In the genomic region with DNA sequence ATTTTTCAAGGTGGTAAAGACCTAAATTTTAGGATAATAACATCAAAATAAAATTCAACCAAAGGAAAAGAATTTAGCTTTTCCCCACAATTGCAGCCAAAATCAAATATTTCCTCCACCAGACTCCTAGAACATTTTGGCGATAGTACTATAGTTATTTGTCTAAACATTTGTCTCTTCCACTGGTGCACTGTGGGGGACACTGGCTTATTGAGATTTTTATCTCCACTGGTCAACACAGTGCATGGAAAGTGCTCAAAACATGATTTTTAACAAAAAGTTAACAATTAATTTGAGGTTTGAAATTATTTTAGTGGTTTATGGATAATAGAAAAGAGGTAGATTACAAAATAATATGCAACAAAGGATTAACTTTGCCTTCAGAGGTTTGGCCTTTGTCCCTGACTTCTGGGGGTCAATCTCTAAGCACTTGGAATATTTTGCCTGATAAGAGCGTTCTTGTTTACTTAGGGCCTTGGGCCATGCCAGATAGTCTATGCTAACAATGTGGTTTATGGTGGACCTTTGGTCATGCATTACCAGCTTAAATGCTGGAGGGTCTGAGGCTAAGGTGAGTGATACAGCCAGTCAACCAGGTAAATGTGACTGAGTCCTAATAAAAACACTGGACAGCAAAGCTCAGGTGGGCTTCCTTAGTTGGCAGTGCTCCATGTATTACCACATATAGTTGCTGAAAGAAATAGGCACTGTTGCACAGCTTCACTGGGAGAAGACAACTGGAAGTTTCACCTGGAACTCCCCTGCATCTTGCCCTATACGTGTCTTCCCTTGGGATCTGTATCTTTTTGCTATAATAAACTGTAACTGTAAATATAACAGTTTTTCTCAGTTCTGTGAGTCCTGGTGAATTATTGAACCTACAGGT, we compare ENCODE assay signal across 1 cellular context.
TF ChIP-seq lines count a peak whose summit lies in the region.

No MANE protein-coding gene starts in this region.

TF ChIP-seq in HepG2, 621 proteins besides CTCF, POLR2A, EP300 and RAD21 (continued from another document and continues in another):
- TF ChIP-seq NFIB (CRISPR knock-in tag; IDR thresholded peaks at IDR 0.05; ENCODE audit: borderline replicate concordance) = no peak
- no peak for TF ChIP-seq DMAP1 (CRISPR knock-in tag; IDR thresholded peaks at IDR 0.05)
- no peak for TF ChIP-seq ZFP36L1 (CRISPR knock-in tag; IDR thresholded peaks at IDR 0.05)
- no peak for TF ChIP-seq MLLT10 (CRISPR knock-in tag; IDR thresholded peaks at IDR 0.05)
- peak; percentile 79; the same call in 1 of the 2 replicates for TF ChIP-seq FOXJ3 (CRISPR knock-in tag; IDR thresholded peaks at IDR 0.05; ENCODE audit: borderline replicate concordance)
- TF ChIP-seq THAP8 (CRISPR knock-in tag; IDR thresholded peaks at IDR 0.05; ENCODE audit: borderline replicate concordance) = no peak
- TF ChIP-seq ARHGAP35 (CRISPR knock-in tag; IDR thresholded peaks at IDR 0.05; ENCODE audit: borderline replicate concordance) = no peak
- TF ChIP-seq ZNF605 (CRISPR knock-in tag; IDR thresholded peaks at IDR 0.05) = peak; percentile 49; the same call in 1 of the 2 replicates
- TF ChIP-seq HMG20A (CRISPR knock-in tag; IDR thresholded peaks at IDR 0.05; ENCODE audit: borderline replicate concordance) = peak; percentile 50; the same call in 1 of the 2 replicates
- no peak for TF ChIP-seq ARID2 (CRISPR knock-in tag; IDR thresholded peaks at IDR 0.05; ENCODE audit: borderline replicate concordance)
- TF ChIP-seq BATF2 (CRISPR knock-in tag; IDR thresholded peaks at IDR 0.05) = no peak
- TF ChIP-seq NFIC (IDR thresholded peaks at IDR 0.05; ENCODE audit: low read length) = peak; percentile 64; the same call in 1 of the 2 replicates
- TF ChIP-seq TBX2 (CRISPR knock-in tag; IDR thresholded peaks at IDR 0.05; ENCODE audit: borderline replicate concordance) = peak; percentile 31; the same call in 1 of the 2 replicates
- TF ChIP-seq SIX1 (CRISPR knock-in tag; IDR thresholded peaks at IDR 0.05; ENCODE audit: borderline replicate concordance) = 0 out of 2 replicates have a peak, but pooled peaks have one; percentile 14
- no peak for TF ChIP-seq ZNF552 (CRISPR knock-in tag; IDR thresholded peaks at IDR 0.05; ENCODE audit: borderline replicate concordance)
- TF ChIP-seq, protein P1, sequence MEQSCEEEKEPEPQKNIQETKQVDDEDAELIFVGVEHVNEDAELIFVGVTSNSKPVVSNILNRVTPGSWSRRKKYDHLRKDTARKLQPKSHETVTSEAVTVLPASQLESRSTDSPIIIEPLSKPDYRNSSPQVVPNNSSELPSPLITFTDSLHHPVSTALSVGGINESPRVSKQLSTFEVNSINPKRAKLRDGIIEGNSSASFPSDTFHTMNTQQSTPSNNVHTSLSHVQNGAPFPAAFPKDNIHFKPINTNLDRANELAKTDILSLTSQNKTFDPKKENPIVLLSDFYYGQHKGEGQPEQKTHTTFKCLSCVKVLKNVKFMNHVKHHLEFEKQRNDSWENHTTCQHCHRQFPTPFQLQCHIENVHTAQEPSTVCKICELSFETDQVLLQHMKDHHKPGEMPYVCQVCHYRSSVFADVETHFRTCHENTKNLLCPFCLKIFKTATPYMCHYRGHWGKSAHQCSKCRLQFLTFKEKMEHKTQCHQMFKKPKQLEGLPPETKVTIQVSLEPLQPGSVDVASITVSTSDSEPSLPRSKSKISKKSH (CRISPR knock-in tag; IDR thresholded peaks at IDR 0.05; ENCODE audit: borderline replicate concordance) = no peak
- no peak for TF ChIP-seq CENPBD1 (CRISPR knock-in tag; IDR thresholded peaks at IDR 0.05; ENCODE audit: borderline replicate concordance, low read depth)
- TF ChIP-seq FUBP1 (CRISPR knock-in tag; IDR thresholded peaks at IDR 0.05; ENCODE audit: borderline replicate concordance) = no peak
- no peak for TF ChIP-seq EZH2 (conservative IDR thresholded peaks at IDR 0.05; ENCODE audit: low read depth, low read length)
- TF ChIP-seq KLF12 (CRISPR knock-in tag; IDR thresholded peaks at IDR 0.05; ENCODE audit: borderline replicate concordance) = no peak
- TF ChIP-seq STAT6 (CRISPR knock-in tag; IDR thresholded peaks at IDR 0.05; ENCODE audit: borderline replicate concordance) = no peak
- TF ChIP-seq TBP (CRISPR knock-in tag; IDR thresholded peaks at IDR 0.05) = no peak
- TF ChIP-seq HNF4A (CRISPR knock-in tag; IDR thresholded peaks at IDR 0.05) = peak; percentile 97
- TF ChIP-seq YEATS4 (CRISPR knock-in tag; IDR thresholded peaks at IDR 0.05; ENCODE audit: borderline replicate concordance) = no peak
- peak; percentile 69 for TF ChIP-seq FOXO1 (CRISPR knock-in tag; IDR thresholded peaks at IDR 0.05)
- TF ChIP-seq E2F5 (CRISPR knock-in tag; conservative IDR thresholded peaks at IDR 0.05) = no peak
- TF ChIP-seq ARID3A (IDR thresholded peaks at IDR 0.05; ENCODE audit: low read depth, low read length) = peak; percentile 71
- no peak for TF ChIP-seq ATM (IDR thresholded peaks at IDR 0.05; ENCODE audit: borderline replicate concordance)
- no peak for TF ChIP-seq ZBTB42 (CRISPR knock-in tag; IDR thresholded peaks at IDR 0.05)
- TF ChIP-seq, protein P2, sequence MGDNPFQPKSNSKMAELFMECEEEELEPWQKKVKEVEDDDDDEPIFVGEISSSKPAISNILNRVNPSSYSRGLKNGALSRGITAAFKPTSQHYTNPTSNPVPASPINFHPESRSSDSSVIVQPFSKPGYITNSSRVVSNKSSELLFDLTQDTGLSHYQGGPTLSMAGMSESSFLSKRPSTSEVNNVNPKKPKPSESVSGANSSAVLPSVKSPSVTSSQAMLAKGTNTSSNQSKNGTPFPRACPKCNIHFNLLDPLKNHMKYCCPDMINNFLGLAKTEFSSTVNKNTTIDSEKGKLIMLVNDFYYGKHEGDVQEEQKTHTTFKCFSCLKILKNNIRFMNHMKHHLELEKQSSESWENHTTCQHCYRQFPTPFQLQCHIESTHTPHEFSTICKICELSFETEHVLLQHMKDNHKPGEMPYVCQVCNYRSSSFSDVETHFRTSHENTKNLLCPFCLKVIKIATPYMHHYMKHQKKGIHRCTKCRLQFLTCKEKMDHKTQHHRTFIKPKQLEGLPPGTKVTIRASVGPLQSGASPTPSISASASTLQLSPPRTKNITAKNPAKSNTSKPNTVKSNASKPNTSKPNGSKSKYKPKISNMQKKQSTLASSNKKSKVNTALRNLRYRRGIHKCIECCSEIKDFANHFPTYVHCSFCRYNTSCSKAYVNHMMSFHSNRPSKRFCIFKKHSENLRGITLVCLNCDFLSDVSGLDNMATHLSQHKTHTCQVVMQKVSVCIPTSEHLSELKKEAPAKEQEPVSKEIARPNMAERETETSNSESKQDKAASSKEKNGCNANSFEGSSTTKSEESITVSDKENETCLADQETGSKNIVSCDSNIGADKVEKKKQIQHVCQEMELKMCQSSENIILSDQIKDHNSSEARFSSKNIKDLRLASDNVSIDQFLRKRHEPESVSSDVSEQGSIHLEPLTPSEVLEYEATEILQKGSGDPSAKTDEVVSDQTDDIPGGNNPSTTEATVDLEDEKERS (CRISPR knock-in tag; IDR thresholded peaks at IDR 0.05) = no peak
- peak; percentile 73 for TF ChIP-seq RXRB (CRISPR knock-in tag; IDR thresholded peaks at IDR 0.05; ENCODE audit: borderline replicate concordance)
- TF ChIP-seq RARA (CRISPR knock-in tag; IDR thresholded peaks at IDR 0.05) = peak; percentile 71
- peak; percentile 95 for TF ChIP-seq FOXA3 (CRISPR knock-in tag; IDR thresholded peaks at IDR 0.05)
